Comparison of ENCODE assay signal across 8 cellular contexts in the genomic region with DNA sequence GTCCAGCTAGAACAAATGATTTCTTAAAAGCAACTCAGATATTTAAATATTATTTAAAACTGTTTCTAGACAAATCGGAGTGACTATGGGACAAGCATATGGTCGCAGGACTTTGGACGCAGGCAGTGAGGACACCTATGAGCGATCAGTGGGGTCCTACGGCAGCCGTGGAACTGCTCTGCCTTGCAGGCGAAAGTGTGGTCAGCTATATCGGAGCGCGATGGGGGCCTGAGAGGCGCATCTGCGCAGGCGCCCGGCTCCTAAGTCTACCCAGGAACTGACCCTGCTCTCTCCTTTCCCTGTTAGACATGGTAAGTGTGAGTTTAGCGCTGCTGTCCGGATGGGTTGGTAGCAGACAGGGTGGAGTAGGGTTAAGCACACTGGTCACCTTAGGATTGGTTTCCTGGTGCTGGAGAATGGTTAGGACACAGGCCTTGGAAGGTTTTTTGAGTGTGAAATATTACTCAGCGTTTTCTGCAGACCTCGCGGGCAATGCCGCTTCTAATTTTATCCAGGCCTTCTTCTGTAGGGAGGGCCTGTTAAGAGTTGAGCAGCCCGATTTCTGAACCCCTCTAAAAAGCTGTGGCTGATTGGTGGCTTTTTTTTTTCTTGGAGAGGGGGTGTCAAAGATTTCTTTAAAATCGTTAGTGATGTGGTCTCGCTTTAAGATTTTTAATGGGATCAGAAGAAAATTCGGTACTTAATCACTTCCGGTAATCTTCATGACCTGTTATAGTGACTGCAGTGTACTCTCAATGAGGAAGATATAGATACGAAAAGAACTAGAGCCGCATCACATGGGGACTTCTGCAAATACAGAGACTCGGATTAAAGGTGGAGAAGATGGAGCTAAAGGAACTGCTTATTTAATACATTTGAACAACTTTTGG. TPM values are rescaled to one million over a fixed set of nuclear protein-coding genes. Genes with fewer than 3 reads are reported as not detected.
DNase-seq lines count a peak whose midpoint lies in the region; ATAC-seq, FAIRE-seq and TF ChIP-seq lines count a peak whose summit lies in the region.

A gene (plus strand): TSS at position 293 of the 890 bp plus-strand sequence. CDS start 16 bp downstream, at position 309.

- peaks cover 49% of the 10 kb centered on the region for H3K4me1 Mint-ChIP-seq in activated naive CD8-positive, alpha-beta T cell treated with anti-CD3 and anti-CD28 coated beads, Interleukin-2, amount 50 U/mL, for 24 hours

- intact Hi-C loops in Right ventricle myocardium superior (cut with DNase I), result no loop called here
- intact Hi-C loops in pancreas (cut with DNase I), result no loop called here
- intact Hi-C loops in tibial artery (cut with DNase I; ENCODE audit: low total_unique reads), result loop anchor here (2.0 kb wide), 1 partner anchor 61 kb away; a partner anchor contains a TSS

- TF ChIP-seq CTCF in GM12865 (IDR thresholded peaks at IDR 0.05; ENCODE audit: insufficient read depth, low read depth, low read length, missing control alignments) (no peak), pancreas (IDR thresholded peaks at IDR 0.05) (no peak), tibial artery (IDR thresholded peaks at IDR 0.05) (no peak)

- DNase-seq in GM12865 (ENCODE audit: low read depth) (peak; percentile 99), NCI-H1417 treated with DMSO at 0.1 percent for 48 hours (lab: John Stamatoyannopoulos, UW) (peak; percentile 59), SW480 (ENCODE audit: low spot score) (peak; percentile 94), Right ventricle myocardium superior (peak; percentile 97), pancreas (peak; percentile 92 to 97 (median 94)), tibial artery (peak; percentile 92 to 96)
- peak; percentile 95 for DNase-seq in activated naive CD8-positive, alpha-beta T cell treated with anti-CD3 and anti-CD28 coated beads, Interleukin-2, amount 50 U/mL, for 24 hours

- H3K4me1 ChIP-seq in pancreas, result peaks cover 20 to 40% (median 27%) of the 10 kb centered on the region in 3 donors
- peaks cover 0 to 51% (median 38%) of the 10 kb centered on the region in 4 donors for H3K4me1 ChIP-seq in tibial artery

- H3K4me3 ChIP-seq in GM12865 (ENCODE audit: low read depth, low read length), result peak within 1 kb of the TSS; percentile 98
- H3K4me3 ChIP-seq in pancreas, result peak within 1 kb of the TSS; percentile 55 to 71 (median 66)
- peak within 1 kb of the TSS; percentile 59 to 62 for H3K4me3 ChIP-seq in tibial artery

- peak within 1 kb of the TSS; percentile 100 for H3K4me3 Mint-ChIP-seq in activated naive CD8-positive, alpha-beta T cell treated with anti-CD3 and anti-CD28 coated beads, Interleukin-2, amount 50 U/mL, for 24 hours

- peak within 1 kb of the TSS; percentile 98 for H3K27ac Mint-ChIP-seq in activated naive CD8-positive, alpha-beta T cell treated with anti-CD3 and anti-CD28 coated beads, Interleukin-2, amount 50 U/mL, for 24 hours

- peak; percentile 47 for FAIRE-seq in pancreas (lab: Jason Lieb, UNC)

- 0% methylated on average over 28 of the region's 28 CpGs for WGBS in pancreas, 2 donors

- no peaks in the 10 kb centered on the region for H3K9me3 Mint-ChIP-seq in activated naive CD8-positive, alpha-beta T cell treated with anti-CD3 and anti-CD28 coated beads, Interleukin-2, amount 50 U/mL, for 24 hours

- H3K27me3 ChIP-seq in pancreas (no peaks in the 10 kb centered on the region), tibial artery (no peaks in the 10 kb centered on the region)

- peaks cover 54% of the 10 kb centered on the region for H3K36me3 Mint-ChIP-seq in activated naive CD8-positive, alpha-beta T cell treated with anti-CD3 and anti-CD28 coated beads, Interleukin-2, amount 50 U/mL, for 24 hours (ENCODE audit: low read depth)

- H3K27ac ChIP-seq in pancreas (peak within 1 kb of the TSS; percentile 67 to 90 (median 77)), tibial artery (peak within 1 kb of the TSS; percentile 52 to 84)

- peaks cover 0 to 10% (median 0%) of the 10 kb centered on the region in 3 donors for H3K36me3 ChIP-seq in pancreas
- H3K36me3 ChIP-seq in tibial artery, result peaks cover 12 to 16% (median 13%) of the 10 kb centered on the region in 3 donors

- ATAC-seq in HG02763 (IDR thresholded peaks at IDR 0.05; ENCODE audit: unreplicated experiment) (peak; percentile 75), Right ventricle myocardium superior (ENCODE audit: poor library complexity) (peak; percentile 99), pancreas (peak; percentile 99 to 100 (median 100))
- ATAC-seq in activated naive CD8-positive, alpha-beta T cell treated with anti-CD3 and anti-CD28 coated beads, Interleukin-2, amount 50 U/mL, for 24 hours, result peak; percentile 94

- H3K9me3 ChIP-seq in pancreas (no peaks in the 10 kb centered on the region), tibial artery (no peaks in the 10 kb centered on the region)

- H3K27me3 Mint-ChIP-seq in activated naive CD8-positive, alpha-beta T cell treated with anti-CD3 and anti-CD28 coated beads, Interleukin-2, amount 50 U/mL, for 24 hours, result peaks cover 3% of the 10 kb centered on the region

RNA-seq across cellular contexts. Expression of the gene that starts here (rescaled TPM):
- total RNA-seq in Right ventricle myocardium superior (59.3 TPM), pancreas (10 to 100 TPM; 31.7 to 47.8 (median 36.6) TPM)
- 10 to 100 TPM; 31.5 to 59.2 TPM for polyA plus RNA-seq in pancreas

Comparison
In these comparisons a context has a peak if more than half of its experiments do, and no peak if none do; other contexts are left out.
1. Peak in every context shown above with its lines: DNase-seq, ATAC-seq, H3K4me3 ChIP-seq and H3K27ac ChIP-seq.